12 cellular contexts compared by ENCODE assay signal in genomic region chr5:1827410-1828397, GRCh38. TPM values are rescaled to one million over a fixed set of nuclear protein-coding genes. Genes with fewer than 3 reads are reported as not detected.
DNase-seq lines count a peak whose midpoint lies in the region; FAIRE-seq and TF ChIP-seq lines count a peak whose summit lies in the region.
"Had no signal": no experiment of that assay in that cellular context is flagged by ENCODE, and none has a peak within 500 bp of the region (broad histone marks: within the 10 kb centered on the region; RNA-seq: fewer than 3 reads in every experiment).

No MANE protein-coding gene starts in this region.

- dilution Hi-C loops in mammary epithelial cell (cut with HindIII; ENCODE audit: low sequenced_read_pairs): no loop called here

- TF ChIP-seq CTCF in Peyer's patch (IDR thresholded peaks at IDR 0.05) (no peak), endodermal cell (conservative IDR thresholded peaks at IDR 0.05) (no peak), ovary (IDR thresholded peaks at IDR 0.05) (no peak), mammary epithelial cell (conservative IDR thresholded peaks at IDR 0.05 in 1 of 2, IDR thresholded peaks at IDR 0.05 in 1 of 2; ENCODE audit: extremely low read depth in 1 of 2, insufficient read depth in 1 of 2, low read depth in 1 of 2, low read length in 2 of 2) (no peak)

- 89 to 94% methylated on average over 25 to 51 of the region's 59 CpGs for WGBS in endodermal cell (ENCODE audit: insufficient coverage in 1 of 2, insufficient read length in 1 of 2), 2 experiments
- 58 to 63% (median 58%) methylated on average over 48 to 59 of the region's 59 CpGs for whole genome bisulfite sequencing in small intestine, 3 donors
- WGBS in ovary, 3 donors: 45 to 67% (median 63%) methylated on average over 57 to 59 of the region's 59 CpGs
- WGBS in mammary epithelial cell (ENCODE audit: low coverage, missing lambda C conversion rate): 85% methylated on average over 33 of the region's 59 CpGs

- H3K4me3 Mint-ChIP-seq in endodermal cell: peak overlapping the region; percentile 34
- H3K4me3 Mint-ChIP-seq: activated naive CD4-positive, alpha-beta T cell treated with anti-CD3 and anti-CD28 coated beads, Interleukin-2, amount 50 U/mL, for 24 hours; immature natural killer cell had no signal

- H3K27me3 ChIP-seq in Peyer's patch: no peaks in the 10 kb centered on the region
- no peaks in the 10 kb centered on the region for H3K27me3 ChIP-seq in endodermal cell (ENCODE audit: control insufficient read depth, insufficient read depth, low read length, poor library complexity, severe bottlenecking)
- peaks cover 0 to 3% of the 10 kb centered on the region in 2 donors for H3K27me3 ChIP-seq in small intestine (ENCODE audit: control insufficient read depth in 2 of 2, insufficient read depth in 2 of 2, low read length in 2 of 2)
- no peaks in the 10 kb centered on the region for H3K27me3 ChIP-seq in ovary
- no peaks in the 10 kb centered on the region for H3K27me3 ChIP-seq in mammary epithelial cell (ENCODE audit: insufficient read depth, low read length)

- H3K79me2 ChIP-seq in mammary epithelial cell (ENCODE audit: insufficient read depth, low read length): no peaks in the 10 kb centered on the region

- peaks cover 3% of the 10 kb centered on the region for H3K27me3 Mint-ChIP-seq in endodermal cell (ENCODE audit: insufficient read depth)
- H3K27me3 Mint-ChIP-seq: activated naive CD4-positive, alpha-beta T cell treated with anti-CD3 and anti-CD28 coated beads, Interleukin-2, amount 50 U/mL, for 24 hours had no signal

- H3K4me3 ChIP-seq in Peyer's patch (no peak overlapping the region), endodermal cell (ENCODE audit: low read length) (no peak overlapping the region), small intestine (ENCODE audit: low read depth in 1 of 2, low read length in 2 of 2) (no peak overlapping the region), ovary (no peak overlapping the region), mammary epithelial cell (replicated peaks in 1 of 3; ENCODE audit: insufficient read depth in 1 of 3, low read depth in 2 of 3, low read length in 3 of 3) (no peak overlapping the region)

- peak; percentile 61 for DNase-seq in activated CD8-positive, alpha-beta memory T cell treated with anti-CD3 and anti-CD28 coated beads for 24 hours
- no peak for DNase-seq in activated CD8-positive, alpha-beta memory T cell treated with anti-CD3 and anti-CD28 coated beads, Interleukin-2, amount 50 U/mL, for 4 hours
- DNase-seq in Peyer's patch (peak in 2 of 3 donors; percentile 38 to 51), endodermal cell (peak; percentile 73), small intestine (peak; percentile 9), ovary (no peak), mammary epithelial cell (no peak), NCI-H1930 (lab: John Stamatoyannopoulos, UW) (no peak)
- DNase-seq: immature natural killer cell, NCI-H345 had no signal

- H2AFZ ChIP-seq in mammary epithelial cell (ENCODE audit: low read depth, low read length): no peak overlapping the region

- H3K36me3 ChIP-seq in Peyer's patch (peaks cover 0 to 16% (median 0%) of the 10 kb centered on the region in 3 donors), endodermal cell (ENCODE audit: control insufficient read depth, insufficient read depth, low read length) (peaks cover 8% of the 10 kb centered on the region), small intestine (ENCODE audit: control insufficient read depth in 2 of 2, insufficient read depth in 2 of 2, low read length in 2 of 2) (no peaks in the 10 kb centered on the region), ovary (no peaks in the 10 kb centered on the region), mammary epithelial cell (ENCODE audit: insufficient read depth, low read length) (peaks cover 4% of the 10 kb centered on the region)

- H3K9me3 Mint-ChIP-seq in endodermal cell: no peaks in the 10 kb centered on the region
- H3K9me3 Mint-ChIP-seq: activated naive CD4-positive, alpha-beta T cell treated with anti-CD3 and anti-CD28 coated beads, Interleukin-2, amount 50 U/mL, for 24 hours; immature natural killer cell had no signal

- TF ChIP-seq POLR2A in Peyer's patch (IDR thresholded peaks at IDR 0.05) (no peak), ovary (IDR thresholded peaks at IDR 0.05) (no peak)

- H3K9ac ChIP-seq in endodermal cell (ENCODE audit: extremely low read depth, low read length, poor library complexity, severe bottlenecking) (no peak overlapping the region), mammary epithelial cell (ENCODE audit: insufficient read depth, low read length) (no peak overlapping the region)

- H3K9me3 ChIP-seq in Peyer's patch (no peaks in the 10 kb centered on the region), endodermal cell (ENCODE audit: control insufficient read depth, low read length) (no peaks in the 10 kb centered on the region), small intestine (ENCODE audit: control insufficient read depth, low read depth) (no peaks in the 10 kb centered on the region), ovary (no peaks in the 10 kb centered on the region), mammary epithelial cell (replicated peaks; ENCODE audit: insufficient read depth, low read length) (no peaks in the 10 kb centered on the region)

- in situ Hi-C loops in mammary epithelial cell (cut with MboI; ENCODE audit: low sequenced_read_pairs in 2 of 2): no loop called here

- H3K27ac Mint-ChIP-seq in endodermal cell: no peak overlapping the region
- H3K27ac Mint-ChIP-seq: activated naive CD4-positive, alpha-beta T cell treated with anti-CD3 and anti-CD28 coated beads, Interleukin-2, amount 50 U/mL, for 24 hours; immature natural killer cell had no signal

- FAIRE-seq in small intestine (lab: Jason Lieb, UNC): no peak

- no peak for TF ChIP-seq EP300 in ovary (IDR thresholded peaks at IDR 0.05)

- intact Hi-C loops in ovary (cut with DNase I) (no loop called here), mammary epithelial cell (cut with micrococcal nuclease) (no loop called here)

- H3K36me3 Mint-ChIP-seq in endodermal cell (ENCODE audit: low read depth): peaks cover 7% of the 10 kb centered on the region

- H3K4me1 ChIP-seq in Peyer's patch (no peaks in the 10 kb centered on the region), endodermal cell (ENCODE audit: control insufficient read depth, insufficient read depth, low read length) (peaks cover 3% of the 10 kb centered on the region), small intestine (ENCODE audit: control insufficient read depth in 2 of 2, insufficient read depth in 1 of 2, low read depth in 1 of 2, low read length in 1 of 2) (peaks cover 0 to 3% of the 10 kb centered on the region in 2 donors), ovary (ENCODE audit: insufficient read depth) (no peaks in the 10 kb centered on the region), mammary epithelial cell (ENCODE audit: insufficient read depth, low read length) (no peaks in the 10 kb centered on the region)

- no peak overlapping the region for H3K4me2 ChIP-seq in mammary epithelial cell (ENCODE audit: insufficient read depth, low read depth, low read length)

- no peaks in the 10 kb centered on the region for H4K20me1 ChIP-seq in mammary epithelial cell (ENCODE audit: insufficient read depth, low read length)

- peaks cover 10% of the 10 kb centered on the region for H3K4me1 Mint-ChIP-seq in endodermal cell
- H3K4me1 Mint-ChIP-seq: activated naive CD4-positive, alpha-beta T cell treated with anti-CD3 and anti-CD28 coated beads, Interleukin-2, amount 50 U/mL, for 24 hours had no signal

- CTCF ChIA-PET in mammary epithelial cell (lab: Charles Lee; ENCODE audit: low non-redundant PET): no interaction called here

- no TSS peak for BruUV-seq in mammary epithelial cell (replicated peaks; lab: Mats Ljungman, UMichigan)

- H3K27ac ChIP-seq in Peyer's patch: no peak overlapping the region
- H3K27ac ChIP-seq in endodermal cell (ENCODE audit: low read depth, low read length): no peak overlapping the region
- H3K27ac ChIP-seq in small intestine (ENCODE audit: low read depth in 1 of 2, low read length in 1 of 2): no peak overlapping the region
- no peak overlapping the region for H3K27ac ChIP-seq in ovary
- no peak overlapping the region for H3K27ac ChIP-seq in mammary epithelial cell (ENCODE audit: insufficient read depth, low read depth, low read length)

RNA-seq across cellular contexts. Expression of gene NDUFS6, which starts 26.5 kb away (rescaled TPM):
- total RNA-seq in Peyer's patch (10 to 100 TPM; 27.4 to 86.5 (median 47.6) TPM), endodermal cell (10 to 100 TPM; 47.9 to 65.2 TPM), ovary (10 to 100 TPM; 16.3 to 50.8 (median 21.5) TPM), mammary epithelial cell (10 to 100 TPM; 13.5 to 47.7 TPM)
- polyA plus RNA-seq in endodermal cell (2013, experiment 1 of 2): 79.9 TPM
- 73.3 TPM for polyA plus RNA-seq in endodermal cell (2013, experiment 2 of 2)
- polyA plus RNA-seq in small intestine (100 to 1,000 TPM; 109 to 151 (median 117) TPM), ovary (10 to 100 TPM; 17.0 to 31.2 TPM), mammary epithelial cell (127 TPM)
- 17.7 TPM for polyA minus RNA-seq in mammary epithelial cell

RNA-seq across cellular contexts. Expression of gene MRPL36, which starts 28.1 kb away (rescaled TPM):
- 10 to 100 TPM; 21.9 to 23.9 (median 23.3) TPM for total RNA-seq in Peyer's patch
- total RNA-seq in endodermal cell: 10 to 100 TPM; 44.0 to 49.7 TPM
- 73.8 TPM for polyA plus RNA-seq in endodermal cell (2013, experiment 1 of 2)
- 63.7 TPM for polyA plus RNA-seq in endodermal cell (2013, experiment 2 of 2)
- polyA plus RNA-seq in small intestine: 100 to 1,000 TPM in 1 of 3 donors, 10 to 100 TPM in 2; 66.6 to 101 (median 85.0) TPM
- total RNA-seq in ovary: 10 to 100 TPM; 26.8 to 42.5 (median 33.8) TPM
- 10 to 100 TPM; 40.8 to 60.7 TPM for polyA plus RNA-seq in ovary
- 10 to 100 TPM; 47.2 to 82.2 TPM for total RNA-seq in mammary epithelial cell
- 117 TPM for polyA plus RNA-seq in mammary epithelial cell
- 54.6 TPM for polyA minus RNA-seq in mammary epithelial cell

RNA-seq across cellular contexts. Expression of gene IRX4, which starts 55.0 kb away (rescaled TPM):
- total RNA-seq in Peyer's patch (not detected), endodermal cell (under 1 TPM in 1 of 2 donors, not detected in 1; 0.22 TPM), ovary (under 1 TPM in 1 of 7 donors, not detected in 6; 0.23 TPM), mammary epithelial cell (10 to 100 TPM; 40.3 to 54.9 TPM)
- polyA plus RNA-seq in endodermal cell (2013, experiment 1 of 2): 0.50 TPM
- 0.91 TPM for polyA plus RNA-seq in endodermal cell (2013, experiment 2 of 2)
- polyA plus RNA-seq in small intestine (under 1 TPM in 1 of 3 donors, not detected in 2; 0.03 TPM), ovary (not detected), mammary epithelial cell (20.4 TPM)
- polyA minus RNA-seq in mammary epithelial cell: 7.4 TPM
- total RNA-seq: T-helper 1 cell treated with Interleukin-12 subunit alpha and Interleukin-12 subunit beta and Interleukin-4 antibody, amounts not matched to agents 30 ng/mL and 1 ng/mL, for 36 hours had no signal
- polyA plus RNA-seq: immature natural killer cell had no signal

Comparison
In these comparisons a context has a peak if more than half of its experiments do, and no peak if none do; other contexts are left out.
1. DNase-seq: peak in activated CD8-positive, alpha-beta memory T cell treated with anti-CD3 and anti-CD28 coated beads for 24 hours (single experiment), Peyer's patch (2 of 3), endodermal cell (single experiment) and small intestine (single experiment); none in activated CD8-positive, alpha-beta memory T cell treated with anti-CD3 and anti-CD28 coated beads, Interleukin-2, amount 50 U/mL, for 4 hours (single experiment), ovary (0 of 5), mammary epithelial cell (single experiment) and NCI-H1930 (0 of 2).
2. RNA of gene IRX4, which starts 55.0 kb away (total RNA-seq): 40.3 to 54.9 TPM in mammary epithelial cell; 0.22 TPM in endodermal cell, not detected in Peyer's patch and 0.23 TPM in ovary; every median in the first group is over 10 times any median in the second.